15 cellular contexts compared by ENCODE assay signal in the genomic region with DNA sequence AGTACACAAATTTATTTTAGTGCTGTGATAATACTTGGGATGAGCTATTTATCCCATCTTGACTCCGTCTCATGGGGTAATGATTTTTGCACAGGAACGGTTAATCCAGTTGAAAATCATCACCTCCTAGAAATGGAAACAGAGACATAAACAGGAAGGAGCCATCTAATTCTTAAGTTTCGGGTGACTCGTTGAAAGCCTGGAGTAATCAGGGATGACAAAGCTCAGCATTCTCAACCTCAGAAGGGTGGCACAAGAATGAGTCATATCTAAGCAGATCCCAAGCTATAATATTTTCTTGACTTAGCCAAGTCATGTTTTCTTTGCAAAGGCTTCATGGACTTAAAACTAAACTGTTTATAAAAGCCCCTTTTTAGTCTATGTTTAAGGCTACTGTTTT.
DNase-seq lines count a peak whose midpoint lies in the region; ATAC-seq, FAIRE-seq and TF ChIP-seq lines count a peak whose summit lies in the region.
"Had no signal": no experiment of that assay in that cellular context is flagged by ENCODE, and none has a peak within 500 bp of the region (broad histone marks: within the 10 kb centered on the region; RNA-seq: fewer than 3 reads in every experiment).

No MANE protein-coding gene starts in this region.

- no peaks in the 10 kb centered on the region for H3K9me3 ChIP-seq in astrocyte (ENCODE audit: insufficient read depth, low read depth, low read length)
- H3K9me3 ChIP-seq: uterus had no signal

- H3K4me1 Mint-ChIP-seq in astrocyte (ENCODE audit: low read depth, unreplicated experiment), result peaks cover 10% of the 10 kb centered on the region
- no peaks in the 10 kb centered on the region for H3K4me1 Mint-ChIP-seq in chondrocyte (ENCODE audit: low read depth)
- H3K4me1 Mint-ChIP-seq: nephron progenitor cell had no signal

- no peaks in the 10 kb centered on the region for H3K36me3 Mint-ChIP-seq in astrocyte (ENCODE audit: low read depth, unreplicated experiment)
- H3K36me3 Mint-ChIP-seq in chondrocyte (ENCODE audit: low read depth), result no peaks in the 10 kb centered on the region
- H3K36me3 Mint-ChIP-seq: brain had no signal

- FAIRE-seq in astrocyte (lab: Jason Lieb, UNC), result no peak

- H3K27me3 Mint-ChIP-seq in astrocyte (ENCODE audit: low read depth, unreplicated experiment) (no peaks in the 10 kb centered on the region), chondrocyte (ENCODE audit: low read depth) (peaks cover 15% of the 10 kb centered on the region)
- H3K27me3 Mint-ChIP-seq: brain had no signal

- no peaks in the 10 kb centered on the region for H3K27me3 ChIP-seq in astrocyte (ENCODE audit: insufficient read depth, low read length)
- H3K27me3 ChIP-seq: uterus had no signal

- in situ Hi-C loops in ACHN (cut with HindIII; ENCODE audit: low pct_ligation_motif_present, low pct_unique_long_range_greater_than_20kb, low sequenced_read_pairs), result no loop called here

- no peaks in the 10 kb centered on the region for H3K9me3 Mint-ChIP-seq in astrocyte (ENCODE audit: unreplicated experiment)
- no peaks in the 10 kb centered on the region for H3K9me3 Mint-ChIP-seq in chondrocyte (ENCODE audit: low read depth)
- H3K9me3 Mint-ChIP-seq: brain, nephron progenitor cell had no signal

- no peak overlapping the region for H3K4me3 ChIP-seq in astrocyte (ENCODE audit: insufficient read depth, low read depth, low read length)
- H3K4me3 ChIP-seq: uterus had no signal

- H2AFZ ChIP-seq in astrocyte (ENCODE audit: low read depth, low read length), result no peak overlapping the region

- H3K4me3 Mint-ChIP-seq in astrocyte (ENCODE audit: unreplicated experiment), result no peak overlapping the region
- no peak overlapping the region for H3K4me3 Mint-ChIP-seq in chondrocyte (ENCODE audit: unreplicated experiment)
- H3K4me3 Mint-ChIP-seq: brain, nephron progenitor cell had no signal

- peak overlapping the region; percentile 56 for H3K4me2 ChIP-seq in astrocyte (ENCODE audit: low read length)

- no peaks in the 10 kb centered on the region for H4K20me1 ChIP-seq in astrocyte (ENCODE audit: insufficient read depth, low read length)

- H3K79me2 ChIP-seq in astrocyte (ENCODE audit: insufficient read depth, low read length), result no peaks in the 10 kb centered on the region

- no peak overlapping the region for H3K9ac ChIP-seq in astrocyte (ENCODE audit: low read length)

- DNase-seq in ACHN, result peak; percentile 12
- peak; percentile 50 for DNase-seq in HS-5 (ENCODE audit: low read depth)
- DNase-seq in astrocyte (ENCODE audit: low read depth), result peak; percentile 59
- peak; percentile 81 for DNase-seq in iris pigment epithelial cell (ENCODE audit: low read depth)
- no peak for DNase-seq in chondrocyte (ENCODE audit: low spot score)
- no peak for DNase-seq in 8988T
- no peak for DNase-seq in COR-L47 (lab: John Stamatoyannopoulos, UW)
- DNase-seq: activated T-cell treated with anti-CD3 and anti-CD28 coated beads, Interleukin-2, amount 50 U/mL, for 48 hours; GF-D8; NCI-H1092; nephron progenitor cell; uterus had no signal

- H3K4me1 ChIP-seq in astrocyte (ENCODE audit: insufficient read depth, low read length), result no peaks in the 10 kb centered on the region
- H3K4me1 ChIP-seq: uterus had no signal

- TF ChIP-seq CTCF in astrocyte (IDR thresholded peaks at IDR 0.05; ENCODE audit: insufficient read depth, low read depth, low read length), result no peak
- no peak for TF ChIP-seq CTCF in chondrocyte (IDR thresholded peaks at IDR 0.05)

- H3K27ac Mint-ChIP-seq in astrocyte (ENCODE audit: unreplicated experiment), result no peak overlapping the region
- no peak overlapping the region for H3K27ac Mint-ChIP-seq in chondrocyte (ENCODE audit: unreplicated experiment)
- H3K27ac Mint-ChIP-seq: brain, nephron progenitor cell had no signal

- no peak overlapping the region for H3K27ac ChIP-seq in astrocyte (ENCODE audit: low read depth, low read length)
- H3K27ac ChIP-seq: uterus had no signal

- ATAC-seq in HG02588 (IDR thresholded peaks at IDR 0.05; ENCODE audit: unreplicated experiment), result no peak
- ATAC-seq: activated CD4-positive, CD25-positive, alpha-beta regulatory T cell treated with anti-CD3 and anti-CD28 coated beads, Interleukin-2, amount 50 U/mL, for 24 hours had no signal

- H3K36me3 ChIP-seq in astrocyte (ENCODE audit: insufficient read depth, low read length), result no peaks in the 10 kb centered on the region
- H3K36me3 ChIP-seq: uterus had no signal

Comparison
In these comparisons a context has a peak if more than half of its experiments do, and no peak if none do; other contexts are left out.
1. DNase-seq: peak in ACHN (single experiment), HS-5 (single experiment), astrocyte (single experiment) and iris pigment epithelial cell (single experiment); none in chondrocyte (single experiment), 8988T (single experiment) and COR-L47 (single experiment).